ENCODE assay signal across 16 cellular contexts in the genomic region with DNA sequence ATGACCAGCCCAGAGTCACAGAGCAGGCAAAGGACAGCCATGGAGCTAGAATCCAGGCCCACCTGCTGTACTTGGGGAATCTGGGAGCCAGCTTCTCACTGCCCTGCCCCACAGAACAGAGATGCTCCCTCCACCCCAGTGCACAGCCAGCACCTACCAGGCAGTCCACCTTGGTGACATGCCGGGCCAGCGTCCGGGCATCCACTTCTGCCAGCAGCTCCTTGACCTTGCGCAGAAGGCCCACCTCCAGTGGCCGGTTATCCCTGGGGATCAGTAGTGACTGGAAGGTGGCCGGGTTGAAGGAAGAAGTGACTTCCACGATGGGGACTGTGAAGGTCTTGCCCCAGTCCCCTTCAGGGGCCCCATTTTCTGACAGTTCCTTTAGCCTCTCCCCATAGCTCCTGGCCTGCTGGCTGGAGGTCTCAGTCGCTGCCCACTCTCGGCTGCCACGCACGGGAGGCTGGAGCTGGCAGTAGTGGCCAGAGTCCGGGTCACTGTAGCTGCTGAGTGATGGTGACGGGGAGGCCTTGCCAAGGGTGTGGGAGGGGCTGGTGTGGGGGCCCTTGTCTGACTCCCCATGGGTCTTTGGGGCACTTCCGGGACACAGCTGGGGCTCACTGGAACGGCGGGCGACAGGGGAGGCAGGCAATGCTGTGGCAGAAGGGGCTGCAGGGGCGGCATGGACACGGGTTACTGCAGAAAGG. TPM values are rescaled to one million over a fixed set of nuclear protein-coding genes. Genes with fewer than 3 reads are reported as not detected.
DNase-seq lines count a peak whose midpoint lies in the region; ATAC-seq and TF ChIP-seq lines count a peak whose summit lies in the region.
"Had no signal": no experiment of that assay in that cellular context is flagged by ENCODE, and none has a peak within 500 bp of the region (broad histone marks: within the 10 kb centered on the region; RNA-seq: fewer than 3 reads in every experiment).

No MANE protein-coding gene starts in this region.

- TF ChIP-seq CTCF in CD14-positive monocyte (IDR thresholded peaks at IDR 0.05) (no peak), vagina (IDR thresholded peaks at IDR 0.05) (no peak), esophagus muscularis mucosa (IDR thresholded peaks at IDR 0.05) (no peak)

- no peak for TF ChIP-seq EP300 in esophagus muscularis mucosa (IDR thresholded peaks at IDR 0.05)

- H3K4me1 ChIP-seq in vagina (peaks cover 19% of the 10 kb centered on the region), esophagus muscularis mucosa (peaks cover 24 to 30% (median 26%) of the 10 kb centered on the region in 4 donors)
- H3K4me1 ChIP-seq: BLaER1 had no signal

- no peak overlapping the region for H3K4me3 Mint-ChIP-seq in CD14-positive monocyte
- no peak overlapping the region for H3K4me3 Mint-ChIP-seq in activated T-helper 2 cell treated with anti-CD3 and anti-CD28 coated beads, Interferon-gamma antibody, Interleukin-2, Interleukin-4, amounts not matched to agents 10 μg/mL and 5 μg/mL and 100 μg/mL, durations not matched to agents 14 hours and 24 hours and 36 hours (ENCODE audit: low read depth)
- no peak overlapping the region for H3K4me3 Mint-ChIP-seq in memory B cell
- H3K4me3 Mint-ChIP-seq: CD4-positive, CD25-positive, alpha-beta regulatory T cell; HFFc6 had no signal

- peak overlapping the region in 4 of 7 donors; percentile 6 to 81 (median 60) for H3K27ac Mint-ChIP-seq in CD14-positive monocyte
- peak overlapping the region; percentile 42 for H3K27ac Mint-ChIP-seq in activated T-helper 2 cell treated with anti-CD3 and anti-CD28 coated beads, Interferon-gamma antibody, Interleukin-2, Interleukin-4, amounts not matched to agents 10 μg/mL and 5 μg/mL and 100 μg/mL, durations not matched to agents 14 hours and 24 hours and 36 hours
- H3K27ac Mint-ChIP-seq in memory B cell: peak overlapping the region; percentile 39
- H3K27ac Mint-ChIP-seq: CD4-positive, CD25-positive, alpha-beta regulatory T cell; HFFc6 had no signal

- H3K9me3 ChIP-seq in vagina (no peaks in the 10 kb centered on the region), esophagus muscularis mucosa (no peaks in the 10 kb centered on the region)
- H3K9me3 ChIP-seq: A549, BLaER1 had no signal

- H3K36me3 Mint-ChIP-seq in CD14-positive monocyte: peaks cover 71 to 98% of the 10 kb centered on the region in 2 donors
- H3K36me3 Mint-ChIP-seq in activated T-helper 2 cell treated with anti-CD3 and anti-CD28 coated beads, Interferon-gamma antibody, Interleukin-2, Interleukin-4, amounts not matched to agents 10 μg/mL and 5 μg/mL and 100 μg/mL, durations not matched to agents 14 hours and 24 hours and 36 hours (ENCODE audit: low read depth): peaks cover 54% of the 10 kb centered on the region
- peaks cover 18% of the 10 kb centered on the region for H3K36me3 Mint-ChIP-seq in memory B cell

- no peaks in the 10 kb centered on the region for H3K36me3 ChIP-seq in vagina
- peaks cover 0 to 97% (median 33%) of the 10 kb centered on the region in 4 donors for H3K36me3 ChIP-seq in esophagus muscularis mucosa

- H3K9me3 Mint-ChIP-seq in CD14-positive monocyte (no peaks in the 10 kb centered on the region), memory B cell (no peaks in the 10 kb centered on the region)
- H3K9me3 Mint-ChIP-seq in activated T-helper 2 cell treated with anti-CD3 and anti-CD28 coated beads, Interferon-gamma antibody, Interleukin-2, Interleukin-4, amounts not matched to agents 10 μg/mL and 5 μg/mL and 100 μg/mL, durations not matched to agents 14 hours and 24 hours and 36 hours: no peaks in the 10 kb centered on the region
- H3K9me3 Mint-ChIP-seq: CD4-positive, CD25-positive, alpha-beta regulatory T cell; HFFc6 had no signal

- intact Hi-C loops in CD14-positive monocyte (cut with micrococcal nuclease) (no loop called here), vagina (cut with DNase I) (no loop called here), esophagus muscularis mucosa (cut with DNase I) (no loop called here)
- intact Hi-C loops in activated T-helper 2 cell treated with anti-CD3 and anti-CD28 coated beads, Interferon-gamma antibody, Interleukin-2, Interleukin-4, amounts not matched to agents 10 μg/mL and 5 μg/mL and 100 μg/mL, durations not matched to agents 14 hours and 24 hours and 36 hours (cut with micrococcal nuclease): no loop called here

- WGBS in esophagus muscularis mucosa: 89% methylated on average over 15 of the region's 19 CpGs

- H3K27ac ChIP-seq in vagina (peak overlapping the region; percentile 30), esophagus muscularis mucosa (replicated peaks in 1 of 4) (no peak overlapping the region)
- H3K27ac ChIP-seq: A549, BLaER1 had no signal

- H3K27me3 ChIP-seq in vagina: no peaks in the 10 kb centered on the region
- peaks cover 0 to 52% (median 7%) of the 10 kb centered on the region in 4 donors for H3K27me3 ChIP-seq in esophagus muscularis mucosa
- H3K27me3 ChIP-seq: BLaER1 had no signal

- H3K4me1 Mint-ChIP-seq in CD14-positive monocyte (peaks cover 3% of the 10 kb centered on the region), memory B cell (no peaks in the 10 kb centered on the region)
- no peaks in the 10 kb centered on the region for H3K4me1 Mint-ChIP-seq in activated T-helper 2 cell treated with anti-CD3 and anti-CD28 coated beads, Interferon-gamma antibody, Interleukin-2, Interleukin-4, amounts not matched to agents 10 μg/mL and 5 μg/mL and 100 μg/mL, durations not matched to agents 14 hours and 24 hours and 36 hours (ENCODE audit: low read depth)

- H3K4me3 ChIP-seq in vagina (no peak overlapping the region), esophagus muscularis mucosa (no peak overlapping the region)
- H3K4me3 ChIP-seq: A549, BLaER1 had no signal

- H3K27me3 Mint-ChIP-seq in CD14-positive monocyte (ENCODE audit: low read depth in 3 of 3) (no peaks in the 10 kb centered on the region), memory B cell (no peaks in the 10 kb centered on the region)
- no peaks in the 10 kb centered on the region for H3K27me3 Mint-ChIP-seq in activated T-helper 2 cell treated with anti-CD3 and anti-CD28 coated beads, Interferon-gamma antibody, Interleukin-2, Interleukin-4, amounts not matched to agents 10 μg/mL and 5 μg/mL and 100 μg/mL, durations not matched to agents 14 hours and 24 hours and 36 hours (ENCODE audit: low read depth)
- H3K27me3 Mint-ChIP-seq: CD4-positive, CD25-positive, alpha-beta regulatory T cell had no signal

- TF ChIP-seq POLR2A in vagina (IDR thresholded peaks at IDR 0.05): no peak
- no peak for TF ChIP-seq POLR2A in esophagus muscularis mucosa (IDR thresholded peaks at IDR 0.05; ENCODE audit: low read depth)

- DNase-seq in CD14-positive monocyte (ENCODE audit: low spot score): no peak
- no peak for DNase-seq in activated T-helper 2 cell treated with anti-CD3 and anti-CD28 coated beads, Interferon-gamma antibody, Interleukin-2, Interleukin-4, amounts not matched to agents 10 μg/mL and 5 μg/mL and 100 μg/mL, durations not matched to agents 14 hours and 24 hours and 36 hours (ENCODE audit: low spot score)
- DNase-seq in memory B cell (ENCODE audit: low spot score in 2 of 2): no peak
- DNase-seq in vagina (ENCODE audit: extremely low spot score in 2 of 2): no peak
- no peak for DNase-seq in esophagus muscularis mucosa (ENCODE audit: extremely low spot score)
- DNase-seq in SHP77 treated with DMSO at 0.1 percent for 48 hours (lab: John Stamatoyannopoulos, UW): no peak
- DNase-seq: CD4-positive, CD25-positive, alpha-beta regulatory T cell; DMS 273 treated with DMSO at 0.1 percent for 48 hours; HCEC 1CT; HFFc6 had no signal

- no peak for ATAC-seq in memory B cell (ENCODE audit: low read depth)
- ATAC-seq: A549, HepG2 had no signal

RNA-seq across cellular contexts. Expression of a gene that starts 9.5 kb away (rescaled TPM):
- polyA plus RNA-seq in CD14-positive monocyte: 10 to 100 TPM; 57.4 to 60.0 TPM
- total RNA-seq in activated T-helper 2 cell treated with anti-CD3 and anti-CD28 coated beads, Interferon-gamma antibody, Interleukin-2, Interleukin-4, amounts not matched to agents 10 μg/mL and 5 μg/mL and 100 μg/mL, durations not matched to agents 14 hours and 24 hours and 36 hours: 20.2 and 20.6 TPM in 2 replicates
- 12.3 TPM for total RNA-seq in vagina
- 1 to 10 TPM; 5.4 to 9.2 (median 7.0) TPM for total RNA-seq in esophagus muscularis mucosa

RNA-seq across cellular contexts. Expression of a gene that starts 28.7 kb away (rescaled TPM):
- polyA plus RNA-seq in CD14-positive monocyte: under 1 TPM in 1 of 2 donors, not detected in 1; 0.04 TPM
- 0.18 TPM in 1 of 2 replicates, not detected in the other for total RNA-seq in activated T-helper 2 cell treated with anti-CD3 and anti-CD28 coated beads, Interferon-gamma antibody, Interleukin-2, Interleukin-4, amounts not matched to agents 10 μg/mL and 5 μg/mL and 100 μg/mL, durations not matched to agents 14 hours and 24 hours and 36 hours
- total RNA-seq in vagina (0.25 TPM), esophagus muscularis mucosa (under 1 TPM in 3 of 4 donors, not detected in 1; under 0.01 to 0.17 (median 0.11) TPM)
- total RNA-seq: H4, HepG2, HFFc6, HT1080 had no signal
- polyA plus RNA-seq: A549, HepG2 had no signal

RNA-seq across cellular contexts. Expression of a gene that starts 29.1 kb away (rescaled TPM):
- polyA plus RNA-seq in CD14-positive monocyte: 10 to 100 TPM; 19.5 to 19.9 TPM
- total RNA-seq in activated T-helper 2 cell treated with anti-CD3 and anti-CD28 coated beads, Interferon-gamma antibody, Interleukin-2, Interleukin-4, amounts not matched to agents 10 μg/mL and 5 μg/mL and 100 μg/mL, durations not matched to agents 14 hours and 24 hours and 36 hours: 20.1 and 21.5 TPM in 2 replicates
- 2.2 TPM for total RNA-seq in vagina
- total RNA-seq in esophagus muscularis mucosa: 10 to 100 TPM; 16.8 to 23.5 (median 20.5) TPM

RNA-seq across cellular contexts. Expression of a gene that starts 33.9 kb away (rescaled TPM):
- 10 to 100 TPM; 11.5 to 20.5 TPM for polyA plus RNA-seq in CD14-positive monocyte
- 23.6 and 25.1 TPM in 2 replicates for total RNA-seq in activated T-helper 2 cell treated with anti-CD3 and anti-CD28 coated beads, Interferon-gamma antibody, Interleukin-2, Interleukin-4, amounts not matched to agents 10 μg/mL and 5 μg/mL and 100 μg/mL, durations not matched to agents 14 hours and 24 hours and 36 hours
- total RNA-seq in vagina (19.6 TPM), esophagus muscularis mucosa (10 to 100 TPM in 3 of 4 donors, 1 to 10 TPM in 1; 5.0 to 18.1 (median 14.3) TPM)
- total RNA-seq: Daoy, HepG2, HFFc6, HT1080 had no signal
- polyA plus RNA-seq: HepG2 had no signal

RNA-seq across cellular contexts. Expression of a gene that starts 37.8 kb away (rescaled TPM):
- polyA plus RNA-seq in CD14-positive monocyte: under 1 TPM; 0.06 to 0.09 TPM
- total RNA-seq in activated T-helper 2 cell treated with anti-CD3 and anti-CD28 coated beads, Interferon-gamma antibody, Interleukin-2, Interleukin-4, amounts not matched to agents 10 μg/mL and 5 μg/mL and 100 μg/mL, durations not matched to agents 14 hours and 24 hours and 36 hours: 0.18 TPM in 1 of 2 replicates, not detected in the other
- total RNA-seq in vagina: not detected
- total RNA-seq in esophagus muscularis mucosa: under 1 TPM in 2 of 4 donors, not detected in 2; 0.26 to 0.42 TPM
- total RNA-seq: CD4-positive, CD25-positive, alpha-beta regulatory T cell; Daoy; H4; HepG2; HT1080 had no signal
